23 cellular contexts compared by ENCODE assay signal in genomic region chr14:64591809-64592208, GRCh38. TPM values are rescaled to one million over a fixed set of nuclear protein-coding genes. Genes with fewer than 3 reads are reported as not detected.
DNase-seq lines count a peak whose midpoint lies in the region; ATAC-seq, FAIRE-seq and TF ChIP-seq lines count a peak whose summit lies in the region.
"Had no signal": no experiment of that assay in that cellular context is flagged by ENCODE, and none has a peak within 500 bp of the region (broad histone marks: within the 10 kb centered on the region; RNA-seq: fewer than 3 reads in every experiment).

No MANE protein-coding gene starts in this region.

- DNase-seq in SK-N-SH (no peak), HTR-8/SVneo (ENCODE audit: insufficient read length, low spot score) (peak; percentile 67), astrocyte of the spinal cord (ENCODE audit: low read depth, low spot score) (peak; percentile 6), stromal cell of bone marrow (ENCODE audit: low read depth) (peak; percentile 9), amniotic stem cell (lab: John Stamatoyannopoulos, UW) (no peak), GM19240 (ENCODE audit: insufficient read length, low spot score) (no peak), posterior vena cava (ENCODE audit: low spot score) (no peak)
- DNase-seq: 8988T, GF-D8, NCI-H1092 treated with DMSO at 0.1 percent for 48 hours, NCI-H1436 treated with DMSO at 0.1 percent for 48 hours, NCI-H1930, NCI-H345, NCI-H524, NCI-H82, SJCRH30 had no signal

- 50% methylated on average over 3 of the region's 3 CpGs for WGBS in SK-N-SH (ENCODE audit: low lambda C conversion rate)

- H4K20me1 ChIP-seq in SK-N-SH (ENCODE audit: insufficient read depth), result no peaks in the 10 kb centered on the region

- TF ChIP-seq CTCF in SK-N-SH (IDR thresholded peaks at IDR 0.05) (no peak), astrocyte of the spinal cord (IDR thresholded peaks at IDR 0.05; ENCODE audit: low read depth, low read length) (no peak)

- no peaks in the 10 kb centered on the region for H3K79me2 ChIP-seq in SK-N-SH (ENCODE audit: insufficient read depth)

- ATAC-seq in SK-N-SH treated with all-trans-retinoic acid at 6 μM for 48 hours, result peak; percentile 63
- ATAC-seq: HCT116, K562, Panc1 had no signal

- in situ Hi-C loops in astrocyte of the spinal cord (cut with HindIII; ENCODE audit: low sequenced_read_pairs), result no loop called here

- no peaks in the 10 kb centered on the region for H3K36me3 ChIP-seq in SK-N-SH (replicated peaks in 1 of 2; ENCODE audit: control insufficient read depth in 1 of 2, insufficient read depth in 2 of 2, low read length in 1 of 2)
- H3K36me3 ChIP-seq: SJCRH30 had no signal

- H3K4me1 ChIP-seq in SK-N-SH (ENCODE audit: control insufficient read depth in 1 of 2, insufficient read depth in 2 of 2, low read depth in 1 of 2, low read length in 1 of 2), result peaks cover 0 to 3% of the 10 kb centered on the region in 2 experiments; a peak in 1 of 4 replicates
- H3K4me1 ChIP-seq: SJCRH30 had no signal

- H3F3A ChIP-seq in SK-N-SH (replicated peaks; ENCODE audit: insufficient read depth), result no peaks in the 10 kb centered on the region

- H2AFZ ChIP-seq in SK-N-SH (ENCODE audit: low read depth), result no peak overlapping the region

- no peaks in the 10 kb centered on the region for H3K9me2 ChIP-seq in SK-N-SH

- FAIRE-seq in HTR-8/SVneo (lab: Jason Lieb, UNC), result peak; percentile 95
- FAIRE-seq: H1, K562 had no signal

- no peak for TF ChIP-seq EP300 in SK-N-SH (IDR thresholded peaks at IDR 0.05; ENCODE audit: borderline replicate concordance in 1 of 2, low read depth in 1 of 2, low read length in 1 of 2)

- no peak overlapping the region for H3K9ac ChIP-seq in SK-N-SH

- H3K4me3 ChIP-seq in SK-N-SH (ENCODE audit: low read depth in 2 of 2, low read length in 1 of 2), result no peak overlapping the region
- no peak overlapping the region for H3K4me3 ChIP-seq in astrocyte of the spinal cord (ENCODE audit: low read depth, low read length)
- H3K4me3 ChIP-seq: K562, SJCRH30 had no signal

- CTCF ChIA-PET in SK-N-SH (lab: Yijun Ruan, JAX), result no interaction called here

- POLR2A ChIA-PET in SK-N-SH (lab: Yijun Ruan, JAX), result no interaction called here

- TF ChIP-seq RAD21 in SK-N-SH (IDR thresholded peaks at IDR 0.05; ENCODE audit: low read length), result no peak

- H3K4me2 ChIP-seq in SK-N-SH, result no peak overlapping the region

- H3K9me3 ChIP-seq in SK-N-SH, result no peaks in the 10 kb centered on the region
- H3K9me3 ChIP-seq: SJCRH30 had no signal

- H3K27me3 ChIP-seq in SK-N-SH (ENCODE audit: insufficient read depth), result no peaks in the 10 kb centered on the region
- H3K27me3 ChIP-seq: SJCRH30 had no signal

- intact Hi-C loops in posterior vena cava (cut with DNase I), result no loop called here

- H3K27ac ChIP-seq in SK-N-SH (ENCODE audit: low read depth in 2 of 2, low read length in 1 of 2), result no peak overlapping the region
- H3K27ac ChIP-seq: SJCRH30 had no signal

TF ChIP-seq in SK-N-SH treated with all-trans-retinoic acid at 6 μM for 48 hours, 23 proteins besides CTCF, POLR2A, EP300 and RAD21:
- no peak for TF ChIP-seq ZNF565 (CRISPR knock-in tag; conservative IDR thresholded peaks at IDR 0.05; ENCODE audit: low read depth)
- TF ChIP-seq ZFP3 (CRISPR knock-in tag; IDR thresholded peaks at IDR 0.05), result no peak
- no peak for TF ChIP-seq POU6F1 (CRISPR knock-in tag; IDR thresholded peaks at IDR 0.05; ENCODE audit: borderline replicate concordance, low read depth)
- TF ChIP-seq ESRRG (CRISPR knock-in tag; IDR thresholded peaks at IDR 0.05), result no peak
- no peak for TF ChIP-seq SNAI2 (CRISPR knock-in tag; IDR thresholded peaks at IDR 0.05)
- TF ChIP-seq ARNTL (CRISPR knock-in tag; IDR thresholded peaks at IDR 0.05; ENCODE audit: borderline replicate concordance, low read depth), result no peak
- TF ChIP-seq PPARA (CRISPR knock-in tag; IDR thresholded peaks at IDR 0.05; ENCODE audit: borderline replicate concordance), result no peak
- no peak for TF ChIP-seq ISL1 (CRISPR knock-in tag; IDR thresholded peaks at IDR 0.05)
- TF ChIP-seq TCF4 (CRISPR knock-in tag; IDR thresholded peaks at IDR 0.05; ENCODE audit: borderline replicate concordance), result no peak
- no peak for TF ChIP-seq CSDC2 (CRISPR knock-in tag; IDR thresholded peaks at IDR 0.05)
- TF ChIP-seq BACH2 (CRISPR knock-in tag; IDR thresholded peaks at IDR 0.05; ENCODE audit: borderline replicate concordance), result no peak
- TF ChIP-seq OSR1 (CRISPR knock-in tag; IDR thresholded peaks at IDR 0.05), result no peak

TF ChIP-seq in SK-N-SH, 30 proteins besides CTCF, POLR2A, EP300 and RAD21:
- TF ChIP-seq SIN3A (IDR thresholded peaks at IDR 0.05; ENCODE audit: borderline replicate concordance, low read depth, low read length), result no peak
- TF ChIP-seq POLR2AphosphoS5 (IDR thresholded peaks at IDR 0.05; ENCODE audit: low read depth, low read length), result no peak
- no peak for TF ChIP-seq NFIC (IDR thresholded peaks at IDR 0.05; ENCODE audit: borderline replicate concordance)
- TF ChIP-seq MEF2A (IDR thresholded peaks at IDR 0.05; ENCODE audit: borderline replicate concordance, low read depth), result no peak

RNA-seq across cellular contexts. Expression of gene PPP1R36, which starts 42.0 kb away (rescaled TPM):
- polyA plus RNA-seq in SK-N-SH (2012; rRNA removed), result 0.08 and 0.15 TPM in 2 replicates
- 0.12 and 0.14 TPM in 2 replicates for polyA plus RNA-seq in SK-N-SH (2012; cell fraction: cytosol; rRNA removed)
- polyA plus RNA-seq in SK-N-SH (2012; cell fraction: nucleus; rRNA removed), result 0.16 and 0.29 TPM in 2 replicates
- total RNA-seq in posterior vena cava, result under 1 TPM; 0.62 to 0.65 TPM
- total RNA-seq: B cell; T-helper 1 cell treated with Interleukin-12 subunit alpha and Interleukin-12 subunit beta and Interleukin-4 antibody, amounts not matched to agents 30 ng/mL and 1 ng/mL, for 36 hours had no signal
- polyA plus RNA-seq: K562 had no signal

RNA-seq across cellular contexts. Expression of gene HSPA2, which starts 51.3 kb away (rescaled TPM):
- 13.9 and 20.8 TPM in 2 replicates for polyA plus RNA-seq in SK-N-SH (2012; rRNA removed)
- 9.4 and 12.4 TPM in 2 replicates for polyA plus RNA-seq in SK-N-SH (2012; cell fraction: cytosol; rRNA removed)
- polyA plus RNA-seq in SK-N-SH (2012; cell fraction: nucleus; rRNA removed), result 11.4 and 14.2 TPM in 2 replicates
- 10 to 100 TPM; 32.7 to 49.0 TPM for total RNA-seq in posterior vena cava
- total RNA-seq: K562 had no signal
- polyA plus RNA-seq: K562 had no signal

Comparison
In these comparisons a context has a peak if more than half of its experiments do, and no peak if none do; other contexts are left out.
1. DNase-seq: peak in HTR-8/SVneo (single experiment), astrocyte of the spinal cord (single experiment) and stromal cell of bone marrow (single experiment); none in SK-N-SH (single experiment), amniotic stem cell (single experiment), GM19240 (single experiment) and posterior vena cava (single experiment).